Comparison of ENCODE assay signal across 8 cellular contexts in the genomic region with DNA sequence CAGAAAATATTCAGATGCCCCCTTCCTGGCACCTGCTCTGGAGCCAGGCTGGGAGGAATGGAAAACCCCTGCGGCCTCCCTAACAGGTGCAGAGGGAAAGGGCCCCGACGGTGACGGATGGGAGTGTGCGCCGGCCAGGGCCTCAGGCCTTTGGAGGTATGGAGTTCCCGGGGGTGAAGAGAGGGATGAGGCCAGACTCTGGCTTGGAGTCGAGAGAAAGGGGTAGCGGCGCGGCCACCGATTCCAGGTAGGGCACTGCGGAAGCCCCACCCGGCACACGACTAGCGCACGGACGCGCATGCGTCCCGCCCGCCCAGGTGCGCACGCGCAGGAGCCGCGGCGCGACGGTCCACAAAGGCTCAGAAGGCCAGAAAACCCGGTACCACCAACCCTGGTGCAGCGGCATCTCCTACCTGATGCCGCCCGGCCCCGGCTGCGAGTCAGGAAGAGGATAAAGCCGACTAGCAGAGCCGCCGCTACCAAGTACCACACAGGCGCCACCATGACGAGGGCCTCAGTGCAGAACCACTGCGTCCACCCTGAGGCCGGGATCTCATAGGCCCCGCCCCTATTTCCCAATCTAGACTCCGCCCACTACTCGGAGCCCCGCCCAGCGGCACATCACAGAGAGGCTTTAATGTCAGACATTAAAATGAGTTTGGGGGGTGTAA. TPM values are rescaled to one million over a fixed set of nuclear protein-coding genes. Genes with fewer than 3 reads are reported as not detected.
DNase-seq lines count a peak whose midpoint lies in the region; ATAC-seq and TF ChIP-seq lines count a peak whose summit lies in the region.

A gene (minus strand): TSS at position 559 of the 671 bp plus-strand sequence. CDS start 55 bp downstream, at position 504.

- peaks cover 0 to 2% (median 0%) of the 10 kb centered on the region in 7 donors for H3K9me3 Mint-ChIP-seq in CD14-positive monocyte

- peak within 1 kb of the TSS; percentile 96 to 97 for H3K4me3 Mint-ChIP-seq in CD14-positive monocyte

- intact Hi-C loops in CD14-positive monocyte (cut with micrococcal nuclease), result loop anchor here in 1 of 2 donors (2.0 to 5.0 kb wide), 2 partner anchors 45 to 157 kb away; a partner anchor contains a TSS

- H3K27ac Mint-ChIP-seq in CD14-positive monocyte, result peak within 1 kb of the TSS; percentile 55 to 94 (median 89)

- H3K27me3 Mint-ChIP-seq in CD14-positive monocyte (ENCODE audit: low read depth in 3 of 3), result peaks cover 0 to 2% (median 0%) of the 10 kb centered on the region in 3 donors

- DNase-seq in CD14-positive monocyte (ENCODE audit: low spot score) (peak; percentile 84), NK-92 (lab: John Stamatoyannopoulos, UW; ENCODE audit: unreplicated experiment) (peak; percentile 41), medulla oblongata (ENCODE audit: extremely low spot score) (peak; percentile 88)
- DNase-seq in activated CD8-positive, alpha-beta memory T cell treated with anti-CD3 and anti-CD28 coated beads for 1 hour (ENCODE audit: extremely low read depth in 1 of 2, low read depth in 1 of 2), result peak; percentile 72 to 83
- peak; percentile 88 for DNase-seq in effector CD8-positive, alpha-beta T cell (lab: John Stamatoyannopoulos, UW)
- peak; percentile 84 to 90 (median 87) for DNase-seq in stimulated activated CD4-positive, alpha-beta T cell treated with anti-CD3 and anti-CD28 coated beads, TNF-alpha, amount 100 ng/mL, for 48 hours (ENCODE audit: low read depth in 3 of 3)

- peaks cover 20% of the 10 kb centered on the region for H3K4me1 Mint-ChIP-seq in CD14-positive monocyte

- peaks cover 22 to 37% of the 10 kb centered on the region in 2 donors for H3K36me3 Mint-ChIP-seq in CD14-positive monocyte

- ATAC-seq in GM19395 (IDR thresholded peaks at IDR 0.05; ENCODE audit: unreplicated experiment) (peak; percentile 79), HG03565 (IDR thresholded peaks at IDR 0.05; ENCODE audit: unreplicated experiment) (peak; percentile 66)

- no peak for TF ChIP-seq CTCF in CD14-positive monocyte (IDR thresholded peaks at IDR 0.05)

RNA-seq across cellular contexts. Expression of the gene that starts here (rescaled TPM):
- 10 to 100 TPM; 39.9 to 42.7 TPM for polyA plus RNA-seq in CD14-positive monocyte

Comparison
In these comparisons a context has a peak if more than half of its experiments do, and no peak if none do; other contexts are left out.
1. Peak in every context shown above with its lines: DNase-seq and ATAC-seq.